6 cellular contexts compared by ENCODE assay signal in the genomic region with DNA sequence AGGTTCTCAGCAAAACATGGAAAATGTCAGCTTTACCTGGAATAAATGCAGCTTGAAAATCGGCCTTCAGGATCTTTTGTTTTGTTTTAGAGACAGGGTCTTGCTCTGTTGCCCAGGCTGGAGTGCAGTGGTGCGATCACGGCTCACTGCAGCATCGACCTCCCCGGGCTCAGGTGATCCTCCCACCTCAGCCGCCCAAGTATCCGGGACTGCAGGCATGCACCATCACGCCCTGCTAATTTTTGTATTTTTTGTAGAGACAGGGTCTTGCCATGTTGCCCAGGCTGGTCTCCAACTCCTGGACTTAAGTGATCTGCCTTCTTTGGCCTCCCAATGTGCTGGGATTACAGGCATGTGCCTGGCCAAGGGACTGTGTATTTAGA. TPM values are rescaled to one million over a fixed set of nuclear protein-coding genes. Genes with fewer than 3 reads are reported as not detected.
"Had no signal": no experiment of that assay in that cellular context is flagged by ENCODE, and none has a peak within 500 bp of the region (broad histone marks: within the 10 kb centered on the region; RNA-seq: fewer than 3 reads in every experiment).

No MANE protein-coding gene starts in this region.

RNA-seq across cellular contexts. Expression of gene DACT2, which starts 7.5 kb away (rescaled TPM):
- total RNA-seq: GM23248, H4, HFFc6, HT1080, IMR-90, K562 had no signal
- polyA plus RNA-seq: GM23248, IMR-90, K562 had no signal
